1 cellular context compared by ENCODE assay signal in the genomic region with DNA sequence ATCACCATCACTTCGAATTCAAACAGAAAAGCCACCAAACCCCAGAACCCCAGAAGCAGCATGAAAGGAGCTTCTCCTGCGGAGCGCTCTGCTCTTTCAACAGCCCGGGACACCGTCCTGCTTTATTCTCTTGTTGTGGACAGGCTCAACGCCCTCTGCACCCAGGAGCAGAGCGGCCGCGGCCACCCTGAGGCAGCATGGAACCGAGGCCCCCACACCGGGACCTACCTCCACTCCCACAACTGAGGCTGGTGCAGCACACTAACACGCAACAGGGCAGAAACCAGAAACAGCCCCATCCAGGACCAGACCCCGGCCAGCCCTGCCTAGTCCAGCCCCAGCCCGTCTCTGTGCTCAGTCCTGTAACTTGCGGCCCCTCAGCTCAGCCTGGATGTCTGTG.
TF ChIP-seq lines count a peak whose summit lies in the region.

No MANE protein-coding gene starts in this region.

TF ChIP-seq in WTC11, 78 proteins besides CTCF, POLR2A, EP300 and RAD21:
- TF ChIP-seq, protein P1, sequence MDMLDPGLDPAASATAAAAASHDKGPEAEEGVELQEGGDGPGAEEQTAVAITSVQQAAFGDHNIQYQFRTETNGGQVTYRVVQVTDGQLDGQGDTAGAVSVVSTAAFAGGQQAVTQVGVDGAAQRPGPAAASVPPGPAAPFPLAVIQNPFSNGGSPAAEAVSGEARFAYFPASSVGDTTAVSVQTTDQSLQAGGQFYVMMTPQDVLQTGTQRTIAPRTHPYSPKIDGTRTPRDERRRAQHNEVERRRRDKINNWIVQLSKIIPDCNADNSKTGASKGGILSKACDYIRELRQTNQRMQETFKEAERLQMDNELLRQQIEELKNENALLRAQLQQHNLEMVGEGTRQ (CRISPR knock-in tag; IDR thresholded peaks at IDR 0.05), result no peak
- no peak for TF ChIP-seq FOXJ3 (CRISPR knock-in tag; IDR thresholded peaks at IDR 0.05; ENCODE audit: borderline replicate concordance)
- TF ChIP-seq ELF4 (CRISPR knock-in tag; IDR thresholded peaks at IDR 0.05; ENCODE audit: low read depth), result no peak
- no peak for TF ChIP-seq NR2C2 (CRISPR knock-in tag; IDR thresholded peaks at IDR 0.05)
- TF ChIP-seq MYBL2 (CRISPR knock-in tag; IDR thresholded peaks at IDR 0.05), result no peak
- TF ChIP-seq SMAD4 (CRISPR knock-in tag; IDR thresholded peaks at IDR 0.05), result no peak
- no peak for TF ChIP-seq ATF3 (CRISPR knock-in tag; conservative IDR thresholded peaks at IDR 0.05)
- TF ChIP-seq CREB1 (CRISPR knock-in tag; IDR thresholded peaks at IDR 0.05), result no peak
- no peak for TF ChIP-seq NFYB (CRISPR knock-in tag; conservative IDR thresholded peaks at IDR 0.05; ENCODE audit: low read depth)
- TF ChIP-seq, protein P2, sequence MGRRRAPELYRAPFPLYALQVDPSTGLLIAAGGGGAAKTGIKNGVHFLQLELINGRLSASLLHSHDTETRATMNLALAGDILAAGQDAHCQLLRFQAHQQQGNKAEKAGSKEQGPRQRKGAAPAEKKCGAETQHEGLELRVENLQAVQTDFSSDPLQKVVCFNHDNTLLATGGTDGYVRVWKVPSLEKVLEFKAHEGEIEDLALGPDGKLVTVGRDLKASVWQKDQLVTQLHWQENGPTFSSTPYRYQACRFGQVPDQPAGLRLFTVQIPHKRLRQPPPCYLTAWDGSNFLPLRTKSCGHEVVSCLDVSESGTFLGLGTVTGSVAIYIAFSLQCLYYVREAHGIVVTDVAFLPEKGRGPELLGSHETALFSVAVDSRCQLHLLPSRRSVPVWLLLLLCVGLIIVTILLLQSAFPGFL (CRISPR knock-in tag; IDR thresholded peaks at IDR 0.05; ENCODE audit: borderline replicate concordance), result no peak
- TF ChIP-seq, protein P3, sequence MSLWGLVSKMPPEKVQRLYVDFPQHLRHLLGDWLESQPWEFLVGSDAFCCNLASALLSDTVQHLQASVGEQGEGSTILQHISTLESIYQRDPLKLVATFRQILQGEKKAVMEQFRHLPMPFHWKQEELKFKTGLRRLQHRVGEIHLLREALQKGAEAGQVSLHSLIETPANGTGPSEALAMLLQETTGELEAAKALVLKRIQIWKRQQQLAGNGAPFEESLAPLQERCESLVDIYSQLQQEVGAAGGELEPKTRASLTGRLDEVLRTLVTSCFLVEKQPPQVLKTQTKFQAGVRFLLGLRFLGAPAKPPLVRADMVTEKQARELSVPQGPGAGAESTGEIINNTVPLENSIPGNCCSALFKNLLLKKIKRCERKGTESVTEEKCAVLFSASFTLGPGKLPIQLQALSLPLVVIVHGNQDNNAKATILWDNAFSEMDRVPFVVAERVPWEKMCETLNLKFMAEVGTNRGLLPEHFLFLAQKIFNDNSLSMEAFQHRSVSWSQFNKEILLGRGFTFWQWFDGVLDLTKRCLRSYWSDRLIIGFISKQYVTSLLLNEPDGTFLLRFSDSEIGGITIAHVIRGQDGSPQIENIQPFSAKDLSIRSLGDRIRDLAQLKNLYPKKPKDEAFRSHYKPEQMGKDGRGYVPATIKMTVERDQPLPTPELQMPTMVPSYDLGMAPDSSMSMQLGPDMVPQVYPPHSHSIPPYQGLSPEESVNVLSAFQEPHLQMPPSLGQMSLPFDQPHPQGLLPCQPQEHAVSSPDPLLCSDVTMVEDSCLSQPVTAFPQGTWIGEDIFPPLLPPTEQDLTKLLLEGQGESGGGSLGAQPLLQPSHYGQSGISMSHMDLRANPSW (CRISPR knock-in tag; conservative IDR thresholded peaks at IDR 0.05; ENCODE audit: low read depth), result no peak
- no peak for TF ChIP-seq TEAD4 (CRISPR knock-in tag; IDR thresholded peaks at IDR 0.05)
- TF ChIP-seq CREM (CRISPR knock-in tag; IDR thresholded peaks at IDR 0.05), result no peak
- no peak for TF ChIP-seq RELA (CRISPR knock-in tag; IDR thresholded peaks at IDR 0.05; ENCODE audit: borderline replicate concordance)
- TF ChIP-seq NFE2L1 (CRISPR knock-in tag; IDR thresholded peaks at IDR 0.05), result no peak
